ENCODE assay signal across 18 cellular contexts in the genomic region with DNA sequence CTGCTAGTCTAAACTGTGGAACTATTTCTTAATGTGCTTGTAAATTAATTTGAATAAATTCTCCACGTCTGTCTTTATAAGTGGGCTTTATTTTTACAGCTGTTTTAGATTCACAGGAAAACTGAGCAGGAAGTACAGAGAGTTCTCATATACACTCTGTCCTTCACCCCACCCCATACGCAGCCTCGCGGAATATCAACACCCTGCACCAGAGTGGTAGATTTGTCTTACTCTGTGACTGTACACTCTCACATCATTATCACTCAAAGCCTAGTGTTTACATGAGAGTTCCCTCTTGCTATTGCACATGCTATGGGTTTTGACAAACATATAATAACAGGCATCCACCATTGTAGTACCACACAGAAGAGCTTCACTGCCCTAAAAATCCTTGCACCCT.
"Had no signal": no experiment of that assay in that cellular context is flagged by ENCODE, and none has a peak within 500 bp of the region (broad histone marks: within the 10 kb centered on the region; RNA-seq: fewer than 3 reads in every experiment).

No MANE protein-coding gene starts in this region.

- H3K27me3 ChIP-seq: breast epithelium, esophagus squamous epithelium, gastroesophageal sphincter, sigmoid colon, suprapubic skin had no signal

- H3K4me3 ChIP-seq: breast epithelium, esophagus squamous epithelium, gastroesophageal sphincter, lower lobe of right lung, sigmoid colon, suprapubic skin had no signal

- H3K4me3 Mint-ChIP-seq: activated T-cell treated with anti-CD3 and anti-CD28 coated beads, Interleukin-2, amount 50 U/mL, for 24 hours; natural killer cell treated with Interleukin-12 subunit alpha and Interleukin-12 subunit beta and Interleukin-15 and Interleukin-18, amount 100 ng/mL, for 72 hours; T-helper 17 cell; type B pancreatic cell had no signal

- H3K9me3 ChIP-seq: breast epithelium, esophagus squamous epithelium, gastroesophageal sphincter, lower lobe of right lung, sigmoid colon, suprapubic skin had no signal

- H3K27ac ChIP-seq: breast epithelium, esophagus squamous epithelium, gastroesophageal sphincter, lower lobe of right lung, sigmoid colon, suprapubic skin had no signal

- H3K9me3 Mint-ChIP-seq: activated naive CD4-positive, alpha-beta T cell treated with anti-CD3 and anti-CD28 coated beads, Interleukin-2, amount 50 U/mL, for 72 hours; activated T-cell treated with anti-CD3 and anti-CD28 coated beads, Interleukin-2, amount 50 U/mL, for 24 hours; natural killer cell treated with Interleukin-12 subunit alpha and Interleukin-12 subunit beta and Interleukin-15 and Interleukin-18, amount 100 ng/mL, for 72 hours; type B pancreatic cell had no signal

- H3K36me3 Mint-ChIP-seq: activated naive CD4-positive, alpha-beta T cell treated with anti-CD3 and anti-CD28 coated beads, Interleukin-2, amount 50 U/mL, for 72 hours; natural killer cell treated with Interleukin-12 subunit alpha and Interleukin-12 subunit beta and Interleukin-15 and Interleukin-18, amount 100 ng/mL, for 72 hours; type B pancreatic cell had no signal

- H3K27me3 Mint-ChIP-seq: type B pancreatic cell had no signal

- H3K36me3 ChIP-seq: breast epithelium, esophagus squamous epithelium, gastroesophageal sphincter, lower lobe of right lung, sigmoid colon, suprapubic skin had no signal

- DNase-seq: activated CD4-positive, alpha-beta T cell treated with anti-CD3 and anti-CD28 coated beads, Interleukin-2, amount 50 U/mL, for 1 hour; activated CD4-positive, CD25-positive, alpha-beta regulatory T cell; activated effector memory CD4-positive, alpha-beta T cell treated with Interleukin-2 at 50 U/mL for 16 hours; activated T-cell treated with anti-CD3 and anti-CD28 coated beads, Interleukin-2, amount 50 U/mL, for 24 hours; esophagus squamous epithelium; lower lobe of right lung; occipital lobe; sigmoid colon; stimulated activated CD4-positive, alpha-beta T cell treated with anti-CD3 and anti-CD28 coated beads, Interleukin-4, amount 100 ng/mL, for 1 hour; stimulated activated CD8-positive, alpha-beta memory T cell treated with anti-CD3 and anti-CD28 coated beads, Interleukin-4, amount 100 ng/mL, for 48 hours; stimulated activated naive CD8-positive, alpha-beta T cell treated with anti-CD3 and anti-CD28 coated beads, Interleukin-15, Interleukin-2, amounts not matched to agents 100 U/mL and 50 U/mL, for 24 hours; T-helper 17 cell had no signal

- H3K27ac Mint-ChIP-seq: activated naive CD4-positive, alpha-beta T cell treated with anti-CD3 and anti-CD28 coated beads, Interleukin-2, amount 50 U/mL, for 72 hours; activated T-cell treated with anti-CD3 and anti-CD28 coated beads, Interleukin-2, amount 50 U/mL, for 24 hours; natural killer cell treated with Interleukin-12 subunit alpha and Interleukin-12 subunit beta and Interleukin-15 and Interleukin-18, amount 100 ng/mL, for 72 hours; T-helper 17 cell; type B pancreatic cell had no signal

- H3K4me1 Mint-ChIP-seq: T-helper 17 cell had no signal

- H3K4me1 ChIP-seq: breast epithelium, esophagus squamous epithelium, gastroesophageal sphincter, lower lobe of right lung, sigmoid colon had no signal
